8 cellular contexts compared by ENCODE assay signal in genomic region chr3:39106281-39107055, GRCh38. TPM values are rescaled to one million over a fixed set of nuclear protein-coding genes. Genes with fewer than 3 reads are reported as not detected.
DNase-seq lines count a peak whose midpoint lies in the region; ATAC-seq, FAIRE-seq and TF ChIP-seq lines count a peak whose summit lies in the region.

No MANE protein-coding gene starts in this region.

- intact Hi-C loops in CD8-positive, alpha-beta T cell (cut with DNase I, micrococcal nuclease): loop anchor here (1.0 to 5.0 kb wide), 5 partner anchors 44 to 276 kb away; partner anchors contain the start of genes SCN11A (in 1 of the 2), SLC25A38 (in 1 of the 2) and WDR48 (in 1 of the 2)
- intact Hi-C loops in ascending aorta (cut with DNase I): loop anchor here (2.0 to 10.0 kb wide), 3 partner anchors 40 to 278 kb away; partner anchors contain the start of gene SLC25A38
- intact Hi-C loops in kidney (cut with DNase I): no loop called here

- H3K36me3 ChIP-seq in CD8-positive, alpha-beta T cell (ENCODE audit: insufficient read depth, low read length): no peaks in the 10 kb centered on the region
- H3K36me3 ChIP-seq in ascending aorta: no peaks in the 10 kb centered on the region
- H3K36me3 ChIP-seq in kidney (ENCODE audit: control insufficient read depth in 1 of 2, insufficient read depth in 2 of 2, low read length in 2 of 2): peaks cover 4 to 7% of the 10 kb centered on the region in 2 donors
- H3K36me3 ChIP-seq in subcutaneous abdominal adipose tissue (ENCODE audit: control insufficient read depth in 5 of 5, insufficient read depth in 5 of 5, low read length in 5 of 5): peaks cover 0 to 14% (median 3%) of the 10 kb centered on the region in 5 donors

- ATAC-seq in CD8-positive, alpha-beta T cell: no peak
- ATAC-seq in HG03469 (IDR thresholded peaks at IDR 0.05; ENCODE audit: unreplicated experiment) (no peak), GM18907 (IDR thresholded peaks at IDR 0.05; ENCODE audit: unreplicated experiment) (no peak)

- H3K9me3 Mint-ChIP-seq in CD8-positive, alpha-beta T cell: no peaks in the 10 kb centered on the region

- TF ChIP-seq CTCF in CD8-positive, alpha-beta T cell (IDR thresholded peaks at IDR 0.05): no peak
- no peak for TF ChIP-seq CTCF in HL-60 (IDR thresholded peaks at IDR 0.05; ENCODE audit: insufficient read depth, low read length)
- TF ChIP-seq CTCF in ascending aorta (IDR thresholded peaks at IDR 0.05): no peak
- TF ChIP-seq CTCF in kidney (IDR thresholded peaks at IDR 0.05; ENCODE audit: borderline replicate concordance, extremely low read depth, insufficient read depth): no peak

- peak overlapping the region; percentile 86 for H3K4me3 Mint-ChIP-seq in CD8-positive, alpha-beta T cell

- H3K4me1 Mint-ChIP-seq in CD8-positive, alpha-beta T cell (ENCODE audit: low read depth): peaks cover 59% of the 10 kb centered on the region

- peak overlapping the region; percentile 75 for H3K4me3 ChIP-seq in CD8-positive, alpha-beta T cell (ENCODE audit: low read depth, low read length)
- H3K4me3 ChIP-seq in HL-60 (replicated peaks; ENCODE audit: insufficient read depth, low read length) (peak overlapping the region; percentile 85), ascending aorta (peak overlapping the region; percentile 94 to 96), kidney (ENCODE audit: low read length in 2 of 2) (peak overlapping the region; percentile 66 to 96), subcutaneous abdominal adipose tissue (ENCODE audit: low read depth in 1 of 5, low read length in 5 of 5) (peak overlapping the region; percentile 78 to 91 (median 88))

- no peaks in the 10 kb centered on the region for H3K27me3 ChIP-seq in CD8-positive, alpha-beta T cell (ENCODE audit: insufficient read depth, low read length)
- H3K27me3 ChIP-seq in HL-60 (ENCODE audit: insufficient read depth, poor library complexity, severe bottlenecking) (no peaks in the 10 kb centered on the region), ascending aorta (no peaks in the 10 kb centered on the region), subcutaneous abdominal adipose tissue (ENCODE audit: control insufficient read depth in 5 of 5, insufficient read depth in 4 of 5, low read length in 5 of 5) (no peaks in the 10 kb centered on the region)

- peak overlapping the region; percentile 75 for H3K27ac Mint-ChIP-seq in CD8-positive, alpha-beta T cell

- no peak for DNase-seq in CD8-positive, alpha-beta T cell
- DNase-seq in HL-60 (ENCODE audit: low read depth in 1 of 2, low spot score in 1 of 2) (no peak), ascending aorta (ENCODE audit: low spot score in 2 of 2) (no peak), kidney (no peak), NCI-H187 (lab: John Stamatoyannopoulos, UW) (no peak)

- no peak for FAIRE-seq in kidney (lab: Jason Lieb, UNC)

- H3K27me3 Mint-ChIP-seq in CD8-positive, alpha-beta T cell (ENCODE audit: low read depth): no peaks in the 10 kb centered on the region

- peaks cover 8% of the 10 kb centered on the region for H3K36me3 Mint-ChIP-seq in CD8-positive, alpha-beta T cell

- no peaks in the 10 kb centered on the region for H3K9me3 ChIP-seq in CD8-positive, alpha-beta T cell (ENCODE audit: low read length)
- H3K9me3 ChIP-seq in ascending aorta (no peaks in the 10 kb centered on the region), kidney (ENCODE audit: control insufficient read depth in 1 of 2, low read length in 2 of 2) (no peaks in the 10 kb centered on the region), subcutaneous abdominal adipose tissue (ENCODE audit: control insufficient read depth in 5 of 5, low read length in 5 of 5) (no peaks in the 10 kb centered on the region)

- H3K4me1 ChIP-seq in CD8-positive, alpha-beta T cell (ENCODE audit: insufficient read depth, low read length): peaks cover 29% of the 10 kb centered on the region
- H3K4me1 ChIP-seq in ascending aorta (peaks cover 0 to 21% of the 10 kb centered on the region in 2 donors), kidney (ENCODE audit: control insufficient read depth in 1 of 2, insufficient read depth in 1 of 2, low read depth in 1 of 2, low read length in 2 of 2) (peaks cover 13 to 30% of the 10 kb centered on the region in 2 donors), subcutaneous abdominal adipose tissue (ENCODE audit: control insufficient read depth in 5 of 5, insufficient read depth in 5 of 5, low read length in 5 of 5) (peaks cover 3 to 63% (median 60%) of the 10 kb centered on the region in 5 donors)

- POLR2A ChIA-PET in CD8-positive, alpha-beta T cell (lab: Charles Lee): no interaction called here

- peak overlapping the region; percentile 69 for H3K27ac ChIP-seq in CD8-positive, alpha-beta T cell (ENCODE audit: low read depth, low read length)
- peak overlapping the region; percentile 70 for H3K27ac ChIP-seq in HL-60 (replicated peaks)
- peak overlapping the region; percentile 97 to 99 for H3K27ac ChIP-seq in ascending aorta
- H3K27ac ChIP-seq in kidney (ENCODE audit: low read depth in 2 of 2, low read length in 2 of 2): peak overlapping the region; percentile 84 to 87
- H3K27ac ChIP-seq in subcutaneous abdominal adipose tissue (ENCODE audit: low read depth, low read length): peak overlapping the region; percentile 84

- H3K9ac ChIP-seq in kidney (ENCODE audit: low read length in 2 of 2) (peak overlapping the region; percentile 74 to 93), subcutaneous abdominal adipose tissue (ENCODE audit: low read length in 5 of 5) (peak overlapping the region; percentile 81 to 93 (median 85))

- CTCF ChIA-PET in CD8-positive, alpha-beta T cell (lab: Charles Lee): interaction anchor here (0.7 to 19.1 kb wide), 5 partner anchors 11 to 184 kb away, joined by 3 to 198 read pairs (median 8); no protein-coding TSS in a partner anchor

RNA-seq across cellular contexts. Expression of gene GORASP1, which starts 1.0 kb away (rescaled TPM):
- total RNA-seq in CD8-positive, alpha-beta T cell: 10 to 100 TPM; 13.9 to 20.2 TPM
- total RNA-seq in ascending aorta (186 TPM), kidney (70.9 TPM)
- polyA plus RNA-seq in kidney (ENCODE audit: insufficient read depth, low read depth, low replicate concordance): 38.8 TPM

RNA-seq across cellular contexts. Expression of gene TTC21A, which starts 1.0 kb away (rescaled TPM):
- total RNA-seq in CD8-positive, alpha-beta T cell: 1 to 10 TPM; 1.8 to 2.3 TPM
- 0.43 TPM for total RNA-seq in ascending aorta
- 14.1 TPM for total RNA-seq in kidney
- 4.8 TPM for polyA plus RNA-seq in kidney (ENCODE audit: insufficient read depth, low read depth, low replicate concordance)

RNA-seq across cellular contexts. Expression of gene CSRNP1, which starts 46.9 kb away (rescaled TPM):
- 100 to 1,000 TPM; 535 TPM for total RNA-seq in CD8-positive, alpha-beta T cell
- total RNA-seq in ascending aorta (176 TPM), kidney (21.6 TPM)
- 16.5 TPM for polyA plus RNA-seq in kidney (ENCODE audit: insufficient read depth, low read depth, low replicate concordance)

RNA-seq across cellular contexts. Expression of gene WDR48, which starts 54.7 kb away (rescaled TPM):
- 100 to 1,000 TPM; 102 to 103 TPM for total RNA-seq in CD8-positive, alpha-beta T cell
- total RNA-seq in ascending aorta (81.0 TPM), kidney (48.3 TPM)
- polyA plus RNA-seq in kidney (ENCODE audit: insufficient read depth, low read depth, low replicate concordance): 21.0 TPM

RNA-seq across cellular contexts. Expression of gene SCN11A, which starts 54.7 kb away (rescaled TPM):
- total RNA-seq in CD8-positive, alpha-beta T cell: under 1 TPM; 0.08 to 0.11 TPM
- total RNA-seq in ascending aorta (not detected), kidney (0.25 TPM)
- 0.17 TPM for polyA plus RNA-seq in kidney (ENCODE audit: insufficient read depth, low read depth, low replicate concordance)
